Comparison of ENCODE assay signal across 26 cellular contexts in the genomic region with DNA sequence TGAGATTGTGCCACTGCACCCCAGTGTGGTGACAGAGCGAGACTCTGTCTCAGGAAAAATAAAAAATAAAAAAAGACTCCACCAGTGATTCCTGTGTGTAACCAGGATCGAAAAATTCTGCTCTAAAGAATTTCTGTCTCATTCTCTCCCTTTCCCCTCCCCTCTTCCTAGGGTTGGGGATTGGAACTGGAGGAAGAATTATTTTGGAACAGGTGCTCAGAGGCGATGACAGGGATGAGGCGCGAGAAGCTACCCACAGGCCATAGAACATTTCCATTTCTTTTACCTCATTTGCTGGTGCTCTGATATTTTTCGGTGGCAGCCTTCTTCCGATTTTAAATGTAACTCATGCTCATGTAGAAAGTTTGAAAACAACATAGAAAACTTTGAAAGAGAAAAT.
"Had no signal": no experiment of that assay in that cellular context is flagged by ENCODE, and none has a peak within 500 bp of the region (broad histone marks: within the 10 kb centered on the region; RNA-seq: fewer than 3 reads in every experiment).

No MANE protein-coding gene starts in this region.

- H3K4me1 ChIP-seq: neural progenitor cell, tibial artery had no signal

- H3K36me3 Mint-ChIP-seq: naive thymus-derived CD8-positive, alpha-beta T cell; stimulated activated effector memory CD8-positive, alpha-beta T cell treated with anti-CD3 and anti-CD28 coated beads, Interleukin-12 subunit alpha, Interleukin-12 subunit beta, amount 100 ng/mL, for 72 hours had no signal

- H3K4me2 ChIP-seq: neural progenitor cell had no signal

- H3K9ac ChIP-seq: neural progenitor cell had no signal

- H3K9me3 ChIP-seq: left lung, lower lobe of right lung, neutrophil, right atrium auricular region, right lobe of liver, spleen, suprapubic skin, thoracic aorta, tibial artery, upper lobe of right lung had no signal

- H3K36me3 ChIP-seq: left lung, neural progenitor cell, neutrophil, right atrium auricular region, right lobe of liver, spleen, suprapubic skin, thoracic aorta, tibial artery had no signal

- ATAC-seq: left cardiac atrium; left lung; lower lobe of right lung; naive thymus-derived CD8-positive, alpha-beta T cell; right lobe of liver; stimulated activated effector memory CD8-positive, alpha-beta T cell treated with anti-CD3 and anti-CD28 coated beads, Interleukin-12 subunit alpha, Interleukin-12 subunit beta, amount 100 ng/mL, for 72 hours; upper lobe of right lung had no signal

- H3K27ac ChIP-seq: left lung, lower lobe of right lung, neural progenitor cell, neutrophil, right atrium auricular region, right lobe of liver, spleen, suprapubic skin, thoracic aorta, tibial artery, upper lobe of right lung had no signal

- H3K4me3 Mint-ChIP-seq: naive thymus-derived CD8-positive, alpha-beta T cell; nephron progenitor cell; neural progenitor cell; stimulated activated effector memory CD8-positive, alpha-beta T cell treated with anti-CD3 and anti-CD28 coated beads, Interleukin-12 subunit alpha, Interleukin-12 subunit beta, amount 100 ng/mL, for 72 hours; stimulated activated naive CD8-positive, alpha-beta T cell treated with anti-CD3 and anti-CD28 coated beads, Interleukin-15, Interleukin-2, amounts not matched to agents 100 ng/mL and 50 ng/mL, for 24 hours had no signal

- H3K4me1 Mint-ChIP-seq: naive thymus-derived CD8-positive, alpha-beta T cell; stimulated activated effector memory CD8-positive, alpha-beta T cell treated with anti-CD3 and anti-CD28 coated beads, Interleukin-12 subunit alpha, Interleukin-12 subunit beta, amount 100 ng/mL, for 72 hours had no signal

- H3K9me3 Mint-ChIP-seq: naive thymus-derived CD8-positive, alpha-beta T cell; nephron progenitor cell; neural progenitor cell; stimulated activated effector memory CD8-positive, alpha-beta T cell treated with anti-CD3 and anti-CD28 coated beads, Interleukin-12 subunit alpha, Interleukin-12 subunit beta, amount 100 ng/mL, for 72 hours; stimulated activated naive CD8-positive, alpha-beta T cell treated with anti-CD3 and anti-CD28 coated beads, Interleukin-15, Interleukin-2, amounts not matched to agents 100 ng/mL and 50 ng/mL, for 24 hours had no signal

- H3K27me3 Mint-ChIP-seq: naive thymus-derived CD8-positive, alpha-beta T cell; progenitor cell of endocrine pancreas; stimulated activated naive CD8-positive, alpha-beta T cell treated with anti-CD3 and anti-CD28 coated beads, Interleukin-15, Interleukin-2, amounts not matched to agents 100 ng/mL and 50 ng/mL, for 24 hours had no signal

- H3K27me3 ChIP-seq: left lung, neural progenitor cell, neutrophil, right atrium auricular region, right lobe of liver, spleen, suprapubic skin, tibial artery, upper lobe of right lung had no signal

- H2AFZ ChIP-seq: neural progenitor cell had no signal

- DNase-seq: hippocampal formation; kidney glomerular epithelial cell; left cardiac atrium; left lung; lower lobe of right lung; mammary epithelial cell; mesenchymal stem cell; naive thymus-derived CD8-positive, alpha-beta T cell; nephron progenitor cell; occipital lobe; right lobe of liver; small intestine; spleen; stimulated activated CD4-positive, alpha-beta T cell treated with anti-CD3 and anti-CD28 coated beads, Interleukin-4, amount 100 ng/mL, for 24 hours; stimulated activated naive CD4-positive, alpha-beta T cell; tibial artery; trophoblast cell; upper lobe of right lung had no signal

- H3K4me3 ChIP-seq: left lung, lower lobe of right lung, neural progenitor cell, right atrium auricular region, right lobe of liver, spleen, suprapubic skin, thoracic aorta, tibial artery, upper lobe of right lung had no signal

- H3K27ac Mint-ChIP-seq: naive thymus-derived CD8-positive, alpha-beta T cell; nephron progenitor cell; neural progenitor cell; progenitor cell of endocrine pancreas; stimulated activated effector memory CD8-positive, alpha-beta T cell treated with anti-CD3 and anti-CD28 coated beads, Interleukin-12 subunit alpha, Interleukin-12 subunit beta, amount 100 ng/mL, for 72 hours; stimulated activated naive CD8-positive, alpha-beta T cell treated with anti-CD3 and anti-CD28 coated beads, Interleukin-15, Interleukin-2, amounts not matched to agents 100 ng/mL and 50 ng/mL, for 24 hours had no signal
